1 cellular context compared by ENCODE assay signal in the genomic region with DNA sequence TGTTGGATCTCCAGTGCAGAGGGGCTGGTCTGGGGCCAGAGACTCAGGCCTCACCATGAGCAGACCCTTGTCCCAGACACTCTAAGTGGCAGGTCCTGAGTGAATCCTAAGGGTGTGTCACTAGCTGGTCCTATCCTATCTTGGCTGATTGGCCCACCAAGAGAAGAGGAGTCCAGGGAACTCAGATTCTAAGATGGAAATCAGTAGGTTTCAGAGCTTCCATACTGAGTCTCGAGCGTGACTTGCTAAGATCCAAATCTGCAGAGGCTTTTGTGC.
TF ChIP-seq lines count a peak whose summit lies in the region.

No MANE protein-coding gene starts in this region.

TF ChIP-seq in GM12878, 131 proteins besides CTCF, POLR2A, EP300 and RAD21:
- TF ChIP-seq PAX5 (IDR thresholded peaks at IDR 0.05; ENCODE audit: borderline replicate concordance, low read depth, low read length) (no peak), RB1 (IDR thresholded peaks at IDR 0.05; ENCODE audit: borderline replicate concordance) (no peak), ZNF217 (IDR thresholded peaks at IDR 0.05) (no peak), WRNIP1 (IDR thresholded peaks at IDR 0.05; ENCODE audit: borderline replicate concordance, low read depth, low read length) (0 out of 2 replicates have a peak, but pooled peaks have one; percentile 35)
